Comparison of ENCODE assay signal across 17 cellular contexts in genomic region chr9:124932355-124932754, GRCh38.
"Had no signal": no experiment of that assay in that cellular context is flagged by ENCODE, and none has a peak within 500 bp of the region (broad histone marks: within the 10 kb centered on the region; RNA-seq: fewer than 3 reads in every experiment).

No MANE protein-coding gene starts in this region.

- DNase-seq: activated CD4-positive, alpha-beta T cell treated with anti-CD3 and anti-CD28 coated beads, Interleukin-2, amount 10 ng/mL, durations not matched to agents 24 days and 14 days; activated CD4-positive, CD25-positive, alpha-beta regulatory T cell; activated CD8-positive, alpha-beta T cell treated with anti-CD3 and anti-CD28 coated beads, Interleukin-2, amount 10 ng/mL, durations not matched to agents 7 days and 5 days; activated naive CD4-positive, alpha-beta T cell treated with Interleukin-2 at 50 U/mL for 16 hours; activated naive CD8-positive, alpha-beta T cell treated with anti-CD3 and anti-CD28 coated beads, Interleukin-2, amount 50 U/mL, for 24 hours; activated T-cell treated with anti-CD3 and anti-CD28 coated beads, Interleukin-2, amount 50 U/mL, for 24 hours; aorta; brain microvascular endothelial cell; central memory CD4-positive, alpha-beta T cell; colonic mucosa; foreskin keratinocyte; stimulated activated CD4-positive, alpha-beta T cell treated with anti-CD3 and anti-CD28 coated beads, Interleukin-12 subunit alpha, Interleukin-12 subunit beta, amount 100 ng/mL, for 4 hours; stimulated activated CD4-positive, alpha-beta T cell treated with anti-CD3 and anti-CD28 coated beads, Interleukin-1b, Interleukin-23, amount 100 ng/mL, for 48 hours; stimulated activated CD8-positive, alpha-beta memory T cell treated with anti-CD3 and anti-CD28 coated beads, Interleukin-4, amount 100 ng/mL, for 48 hours; stimulated activated naive CD4-positive, alpha-beta T cell; tibial artery; uterus had no signal

- ATAC-seq: activated CD8-positive, alpha-beta T cell treated with anti-CD3 and anti-CD28 coated beads, Interleukin-2, amount 10 ng/mL, durations not matched to agents 7 days and 5 days; activated naive CD8-positive, alpha-beta T cell treated with anti-CD3 and anti-CD28 coated beads, Interleukin-2, amount 50 U/mL, for 24 hours; foreskin keratinocyte had no signal
